Comparison of ENCODE assay signal across 10 cellular contexts in genomic region chr3:71185733-71186455, GRCh38.
DNase-seq lines count a peak whose midpoint lies in the region; ATAC-seq and TF ChIP-seq lines count a peak whose summit lies in the region.
"Had no signal": no experiment of that assay in that cellular context is flagged by ENCODE, and none has a peak within 500 bp of the region (broad histone marks: within the 10 kb centered on the region; RNA-seq: fewer than 3 reads in every experiment).

No MANE protein-coding gene starts in this region.

- H3K4me3 Mint-ChIP-seq in naive B cell: no peak overlapping the region

- DNase-seq in DMS 273 (lab: John Stamatoyannopoulos, UW; ENCODE audit: unreplicated experiment) (peak; percentile 12), DMS 273 treated with DMSO at 0.1 percent for 48 hours (lab: John Stamatoyannopoulos, UW) (no peak), NCI-H226 (peak; percentile 75), astrocyte of the spinal cord (ENCODE audit: low read depth, low spot score) (peak; percentile 73), naive B cell (no peak), NOMO-1 (lab: John Stamatoyannopoulos, UW; ENCODE audit: unreplicated experiment in 2 of 2) (no peak), HT-29 (ENCODE audit: low spot score) (no peak)
- DNase-seq: foreskin melanocyte, pancreas had no signal

- no peaks in the 10 kb centered on the region for H3K27me3 Mint-ChIP-seq in naive B cell

- peaks cover 0 to 20% of the 10 kb centered on the region in 2 donors for H3K36me3 Mint-ChIP-seq in naive B cell

- H3K4me3 ChIP-seq in astrocyte of the spinal cord (ENCODE audit: low read depth, low read length): no peak overlapping the region
- H3K4me3 ChIP-seq: pancreas had no signal

- no peaks in the 10 kb centered on the region for H3K9me3 Mint-ChIP-seq in naive B cell

- in situ Hi-C loops in astrocyte of the spinal cord (cut with HindIII; ENCODE audit: low sequenced_read_pairs): no loop called here

- H3K27ac Mint-ChIP-seq in naive B cell: peak overlapping the region in 5 of 6 donors; percentile 47 to 83 (median 55)

- TF ChIP-seq CTCF in astrocyte of the spinal cord (IDR thresholded peaks at IDR 0.05; ENCODE audit: low read depth, low read length): no peak

- ATAC-seq in naive B cell (ENCODE audit: low read depth in 2 of 2): no peak
- no peak for ATAC-seq in HG03571 (IDR thresholded peaks at IDR 0.05; ENCODE audit: unreplicated experiment)

- H3K4me1 Mint-ChIP-seq in naive B cell: peaks cover 26 to 53% (median 50%) of the 10 kb centered on the region in 3 donors

Comparison
In these comparisons a context has a peak if more than half of its experiments do, and no peak if none do; other contexts are left out.
1. DNase-seq: peak in DMS 273 (single experiment), NCI-H226 (single experiment) and astrocyte of the spinal cord (single experiment); none in DMS 273 treated with DMSO at 0.1 percent for 48 hours (single experiment), naive B cell (single experiment), NOMO-1 (0 of 2) and HT-29 (single experiment).